Comparison of ENCODE assay signal across 20 cellular contexts in genomic region chr12:90327783-90328743, GRCh38.
DNase-seq lines count a peak whose midpoint lies in the region; ATAC-seq and TF ChIP-seq lines count a peak whose summit lies in the region.
"Had no signal": no experiment of that assay in that cellular context is flagged by ENCODE, and none has a peak within 500 bp of the region (broad histone marks: within the 10 kb centered on the region; RNA-seq: fewer than 3 reads in every experiment).

No MANE protein-coding gene starts in this region.

- H3K4me2 ChIP-seq in Loucy (ENCODE audit: low read depth, low read length, poor library complexity, severe bottlenecking), result no peak overlapping the region
- H3K4me2 ChIP-seq: BLaER1 treated with 17β-estradiol and CSF1 and Interleukin-3, amounts not matched to agents 10 nM and 100 nM; PC-9 had no signal

- H3K27me3 Mint-ChIP-seq in mesothelial cell of epicardium (ENCODE audit: low read depth), result no peaks in the 10 kb centered on the region
- H3K27me3 Mint-ChIP-seq: CD4-positive, alpha-beta T cell had no signal

- peak overlapping the region; percentile 56; the same call in 1 of the 2 replicates for H2AFZ ChIP-seq in Loucy (ENCODE audit: low read length)

- H3K79me2 ChIP-seq in Loucy (ENCODE audit: insufficient read depth, low read length), result no peaks in the 10 kb centered on the region

- H3K27me3 ChIP-seq in Loucy (ENCODE audit: insufficient read depth, low read length, poor library complexity, severe bottlenecking) (no peaks in the 10 kb centered on the region), subcutaneous abdominal adipose tissue (ENCODE audit: control insufficient read depth in 5 of 5, insufficient read depth in 4 of 5, low read length in 5 of 5) (no peaks in the 10 kb centered on the region), SJCRH30 (no peaks in the 10 kb centered on the region)

- no peaks in the 10 kb centered on the region for H4K20me1 ChIP-seq in Loucy (ENCODE audit: insufficient read depth, low read length, poor library complexity, severe bottlenecking)
- H4K20me1 ChIP-seq: BLaER1 treated with 17β-estradiol and CSF1 and Interleukin-3, amounts not matched to agents 10 nM and 100 nM had no signal

- H3K4me3 ChIP-seq in Loucy (ENCODE audit: low read length, poor library complexity, severe bottlenecking) (no peak overlapping the region), subcutaneous abdominal adipose tissue (ENCODE audit: low read depth in 1 of 5, low read length in 5 of 5) (no peak overlapping the region), SJCRH30 (no peak overlapping the region)
- H3K4me3 ChIP-seq: BLaER1 treated with 17β-estradiol and CSF1 and Interleukin-3, amounts not matched to agents 10 nM and 100 nM; PC-9 had no signal

- peaks cover 32% of the 10 kb centered on the region for H3K4me1 Mint-ChIP-seq in mesothelial cell of epicardium

- H3F3A ChIP-seq in Loucy (ENCODE audit: low read depth), result no peaks in the 10 kb centered on the region

- H3K9me3 Mint-ChIP-seq in mesothelial cell of epicardium, result peaks cover 5% of the 10 kb centered on the region
- H3K9me3 Mint-ChIP-seq: CD4-positive, alpha-beta T cell had no signal

- H3K4me3 Mint-ChIP-seq in mesothelial cell of epicardium, result no peak overlapping the region
- H3K4me3 Mint-ChIP-seq: CD4-positive, alpha-beta T cell had no signal

- H3K27ac ChIP-seq in subcutaneous abdominal adipose tissue (ENCODE audit: low read depth, low read length), result peak overlapping the region; percentile 1
- no peak overlapping the region for H3K27ac ChIP-seq in SJCRH30
- H3K27ac ChIP-seq: BLaER1 treated with 17β-estradiol and CSF1 and Interleukin-3, amounts not matched to agents 10 nM and 100 nM; PC-9 had no signal

- TF ChIP-seq CTCF in Loucy (conservative IDR thresholded peaks at IDR 0.05; ENCODE audit: low read length) (no peak), mesothelial cell of epicardium (IDR thresholded peaks at IDR 0.05; ENCODE audit: unreplicated experiment) (no peak)

- no peaks in the 10 kb centered on the region for H3K36me3 Mint-ChIP-seq in mesothelial cell of epicardium

- H3K9ac ChIP-seq in Loucy (ENCODE audit: low read depth, low read length, poor library complexity, severe bottlenecking) (no peak overlapping the region), subcutaneous abdominal adipose tissue (ENCODE audit: low read length in 5 of 5) (no peak overlapping the region)
- H3K9ac ChIP-seq: BLaER1 treated with 17β-estradiol and CSF1 and Interleukin-3, amounts not matched to agents 10 nM and 100 nM had no signal

- no peaks in the 10 kb centered on the region for H3K9me3 ChIP-seq in Loucy (ENCODE audit: insufficient read depth, low read depth, low read length)
- no peaks in the 10 kb centered on the region for H3K9me3 ChIP-seq in subcutaneous abdominal adipose tissue (ENCODE audit: control insufficient read depth in 5 of 5, low read length in 5 of 5)
- no peaks in the 10 kb centered on the region for H3K9me3 ChIP-seq in SJCRH30 (replicated peaks)
- H3K9me3 ChIP-seq: BLaER1 treated with 17β-estradiol and CSF1 and Interleukin-3, amounts not matched to agents 10 nM and 100 nM had no signal

- H3K36me3 ChIP-seq in Loucy (ENCODE audit: insufficient read depth, low read length), result no peaks in the 10 kb centered on the region
- H3K36me3 ChIP-seq in subcutaneous abdominal adipose tissue (ENCODE audit: control insufficient read depth in 5 of 5, insufficient read depth in 5 of 5, low read length in 5 of 5), result no peaks in the 10 kb centered on the region
- no peaks in the 10 kb centered on the region for H3K36me3 ChIP-seq in SJCRH30
- H3K36me3 ChIP-seq: BLaER1 treated with 17β-estradiol and CSF1 and Interleukin-3, amounts not matched to agents 10 nM and 100 nM had no signal

- DNase-seq in dermis blood vessel endothelial cell (peak; percentile 88), mesothelial cell of epicardium (ENCODE audit: low spot score in 2 of 2, unreplicated experiment in 2 of 2) (no peak), SJCRH30 (no peak)
- DNase-seq: AML-193; CD4-positive, alpha-beta T cell; IMR-90; KG1; MM.1S; NCI-H1048; NCI-H1417; NCI-H1694; NCI-H2029 treated with DMSO at 0.1 percent for 48 hours; NCI-H526 treated with DMSO at 0.1 percent for 48 hours; PC-9; Right ventricle myocardium superior had no signal

- no peak for ATAC-seq in SK-N-SH treated with all-trans-retinoic acid at 6 μM for 48 hours
- no peak for ATAC-seq in GM21367 (IDR thresholded peaks at IDR 0.05; ENCODE audit: unreplicated experiment)

- no peaks in the 10 kb centered on the region for H3K9me2 ChIP-seq in Loucy (replicated peaks; ENCODE audit: low read depth, low read length)

- H3K27ac Mint-ChIP-seq in mesothelial cell of epicardium, result peak overlapping the region; percentile 53
- H3K27ac Mint-ChIP-seq: CD4-positive, alpha-beta T cell had no signal

- H3K4me1 ChIP-seq in Loucy (ENCODE audit: insufficient read depth, low read length, poor library complexity, severe bottlenecking) (peaks cover 5% of the 10 kb centered on the region), subcutaneous abdominal adipose tissue (ENCODE audit: control insufficient read depth in 5 of 5, insufficient read depth in 5 of 5, low read length in 5 of 5) (peaks cover 0 to 19% (median 0%) of the 10 kb centered on the region in 5 donors), SJCRH30 (no peaks in the 10 kb centered on the region)
- H3K4me1 ChIP-seq: BLaER1 treated with 17β-estradiol and CSF1 and Interleukin-3, amounts not matched to agents 10 nM and 100 nM had no signal

TF ChIP-seq in SK-N-SH treated with all-trans-retinoic acid at 6 μM for 48 hours, 23 proteins besides CTCF, POLR2A, EP300 and RAD21:
- TF ChIP-seq ZNF70 (CRISPR knock-in tag; IDR thresholded peaks at IDR 0.05) (no peak), BACH2 (CRISPR knock-in tag; IDR thresholded peaks at IDR 0.05; ENCODE audit: borderline replicate concordance) (no peak), CSDC2 (CRISPR knock-in tag; IDR thresholded peaks at IDR 0.05) (no peak), ZC3H10 (CRISPR knock-in tag; IDR thresholded peaks at IDR 0.05) (no peak), GLIS3 (CRISPR knock-in tag; IDR thresholded peaks at IDR 0.05) (no peak), ZFP30 (CRISPR knock-in tag; IDR thresholded peaks at IDR 0.05) (no peak), ZNF8 (CRISPR knock-in tag; IDR thresholded peaks at IDR 0.05) (no peak), ESRRG (CRISPR knock-in tag; IDR thresholded peaks at IDR 0.05) (no peak), ZNF565 (CRISPR knock-in tag; conservative IDR thresholded peaks at IDR 0.05; ENCODE audit: low read depth) (no peak), OSR1 (CRISPR knock-in tag; IDR thresholded peaks at IDR 0.05) (no peak)
- TF ChIP-seq, protein P1, sequence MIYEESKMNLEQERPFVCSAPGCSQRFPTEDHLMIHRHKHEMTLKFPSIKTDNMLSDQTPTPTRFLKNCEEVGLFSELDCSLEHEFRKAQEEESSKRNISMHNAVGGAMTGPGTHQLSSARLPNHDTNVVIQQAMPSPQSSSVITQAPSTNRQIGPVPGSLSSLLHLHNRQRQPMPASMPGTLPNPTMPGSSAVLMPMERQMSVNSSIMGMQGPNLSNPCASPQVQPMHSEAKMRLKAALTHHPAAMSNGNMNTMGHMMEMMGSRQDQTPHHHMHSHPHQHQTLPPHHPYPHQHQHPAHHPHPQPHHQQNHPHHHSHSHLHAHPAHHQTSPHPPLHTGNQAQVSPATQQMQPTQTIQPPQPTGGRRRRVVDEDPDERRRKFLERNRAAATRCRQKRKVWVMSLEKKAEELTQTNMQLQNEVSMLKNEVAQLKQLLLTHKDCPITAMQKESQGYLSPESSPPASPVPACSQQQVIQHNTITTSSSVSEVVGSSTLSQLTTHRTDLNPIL (CRISPR knock-in tag; IDR thresholded peaks at IDR 0.05; ENCODE audit: low read depth), result no peak
